Comparison of ENCODE assay signal across 12 cellular contexts in genomic region chr19:55645512-55645881, GRCh38. TPM values are rescaled to one million over a fixed set of nuclear protein-coding genes. Genes with fewer than 3 reads are reported as not detected.
DNase-seq lines count a peak whose midpoint lies in the region; ATAC-seq, FAIRE-seq and TF ChIP-seq lines count a peak whose summit lies in the region.
"Had no signal": no experiment of that assay in that cellular context is flagged by ENCODE, and none has a peak within 500 bp of the region (broad histone marks: within the 10 kb centered on the region; RNA-seq: fewer than 3 reads in every experiment).

No MANE protein-coding gene starts in this region.

- no peaks in the 10 kb centered on the region for H4K20me1 ChIP-seq in OCI-LY3 (ENCODE audit: insufficient read depth, low read length)

- no peak for DNase-seq in activated naive CD4-positive, alpha-beta T cell treated with anti-CD3 and anti-CD28 coated beads, Interleukin-2, amount 50 U/mL, for 16 hours
- no peak for DNase-seq in effector memory CD8-positive, alpha-beta T cell
- DNase-seq in stimulated activated naive B cell treated with anti-CD40 and anti-IgM and Interleukin-4, amounts not matched to agents 10 μg/mL and 1 μg/mL and 100 μg/mL, for 72 hours, result no peak
- DNase-seq in pancreas, result no peak
- no peak for DNase-seq in GM20000 (ENCODE audit: low spot score)
- no peak for DNase-seq in cardiac septum (ENCODE audit: low spot score)
- DNase-seq: GDM1; NCI-H2029 treated with DMSO at 0.1 percent for 48 hours; stimulated activated CD8-positive, alpha-beta memory T cell treated with anti-CD3 and anti-CD28 coated beads, Interleukin-4, amount 100 ng/mL, for 48 hours had no signal

- WGBS in pancreas, 2 donors, result 52 to 56% methylated on average over 5 of the region's 5 CpGs

- H3K9me3 ChIP-seq in OCI-LY3 (ENCODE audit: insufficient read depth, low read length) (no peaks in the 10 kb centered on the region), pancreas (no peaks in the 10 kb centered on the region)

- H3K4me2 ChIP-seq in OCI-LY3 (ENCODE audit: low read length), result peak overlapping the region; percentile 84

- H3K27me3 ChIP-seq in OCI-LY3 (ENCODE audit: low read depth, low read length) (no peaks in the 10 kb centered on the region), pancreas (no peaks in the 10 kb centered on the region)

- H3K36me3 ChIP-seq in OCI-LY3 (replicated peaks; ENCODE audit: low read depth, low read length) (peaks cover 10% of the 10 kb centered on the region), pancreas (no peaks in the 10 kb centered on the region)

- peak overlapping the region; percentile 65 for H3K27ac Mint-ChIP-seq in activated naive CD4-positive, alpha-beta T cell treated with anti-CD3 and anti-CD28 coated beads, Interleukin-2, amount 50 U/mL, for 24 hours
- no peak overlapping the region for H3K27ac Mint-ChIP-seq in effector memory CD8-positive, alpha-beta T cell
- H3K27ac Mint-ChIP-seq in stimulated activated naive B cell treated with anti-CD40 and anti-IgM and Interleukin-4, amounts not matched to agents 10 μg/mL and 1 μg/mL and 100 μg/mL, for 72 hours, result peak overlapping the region; percentile 81

- ATAC-seq in effector memory CD8-positive, alpha-beta T cell (replicated peaks), result no peak
- ATAC-seq in stimulated activated naive B cell treated with anti-CD40 and anti-IgM and Interleukin-4, amounts not matched to agents 10 μg/mL and 1 μg/mL and 100 μg/mL, for 72 hours (replicated peaks), result no peak
- ATAC-seq in pancreas, result no peak

- no peaks in the 10 kb centered on the region for H3K9me3 Mint-ChIP-seq in activated naive CD4-positive, alpha-beta T cell treated with anti-CD3 and anti-CD28 coated beads, Interleukin-2, amount 50 U/mL, for 24 hours
- no peaks in the 10 kb centered on the region for H3K9me3 Mint-ChIP-seq in effector memory CD8-positive, alpha-beta T cell
- H3K9me3 Mint-ChIP-seq in stimulated activated naive B cell treated with anti-CD40 and anti-IgM and Interleukin-4, amounts not matched to agents 10 μg/mL and 1 μg/mL and 100 μg/mL, for 72 hours, result no peaks in the 10 kb centered on the region

- peaks cover 69% of the 10 kb centered on the region for H3K79me2 ChIP-seq in OCI-LY3 (ENCODE audit: low read length)

- H3K36me3 Mint-ChIP-seq in activated naive CD4-positive, alpha-beta T cell treated with anti-CD3 and anti-CD28 coated beads, Interleukin-2, amount 50 U/mL, for 24 hours, result peaks cover 1% of the 10 kb centered on the region
- H3K36me3 Mint-ChIP-seq in effector memory CD8-positive, alpha-beta T cell (ENCODE audit: insufficient read depth), result peaks cover 32% of the 10 kb centered on the region
- peaks cover 46 to 77% of the 10 kb centered on the region in 2 donors for H3K36me3 Mint-ChIP-seq in stimulated activated naive B cell treated with anti-CD40 and anti-IgM and Interleukin-4, amounts not matched to agents 10 μg/mL and 1 μg/mL and 100 μg/mL, for 72 hours

- peak overlapping the region; percentile 78 for H3K4me3 Mint-ChIP-seq in activated naive CD4-positive, alpha-beta T cell treated with anti-CD3 and anti-CD28 coated beads, Interleukin-2, amount 50 U/mL, for 24 hours
- H3K4me3 Mint-ChIP-seq in effector memory CD8-positive, alpha-beta T cell, result peak overlapping the region; percentile 37 to 48
- peak overlapping the region; percentile 87 to 99 for H3K4me3 Mint-ChIP-seq in stimulated activated naive B cell treated with anti-CD40 and anti-IgM and Interleukin-4, amounts not matched to agents 10 μg/mL and 1 μg/mL and 100 μg/mL, for 72 hours

- H3K27me3 Mint-ChIP-seq in activated naive CD4-positive, alpha-beta T cell treated with anti-CD3 and anti-CD28 coated beads, Interleukin-2, amount 50 U/mL, for 24 hours, result no peaks in the 10 kb centered on the region
- H3K27me3 Mint-ChIP-seq in effector memory CD8-positive, alpha-beta T cell, result peaks cover 0 to 15% of the 10 kb centered on the region in 2 donors
- H3K27me3 Mint-ChIP-seq in stimulated activated naive B cell treated with anti-CD40 and anti-IgM and Interleukin-4, amounts not matched to agents 10 μg/mL and 1 μg/mL and 100 μg/mL, for 72 hours, result no peaks in the 10 kb centered on the region

- H3K27ac ChIP-seq in OCI-LY3 (ENCODE audit: low read length), result no peak overlapping the region
- no peak overlapping the region for H3K27ac ChIP-seq in pancreas
- H3K27ac ChIP-seq: KMS-11 had no signal

- no peak overlapping the region for H2AFZ ChIP-seq in OCI-LY3 (ENCODE audit: low read depth, low read length)

- peaks cover 61% of the 10 kb centered on the region for H3K4me1 Mint-ChIP-seq in activated naive CD4-positive, alpha-beta T cell treated with anti-CD3 and anti-CD28 coated beads, Interleukin-2, amount 50 U/mL, for 24 hours
- H3K4me1 Mint-ChIP-seq in effector memory CD8-positive, alpha-beta T cell (ENCODE audit: low read depth in 2 of 2), result peaks cover 36 to 42% of the 10 kb centered on the region in 2 donors
- H3K4me1 Mint-ChIP-seq in stimulated activated naive B cell treated with anti-CD40 and anti-IgM and Interleukin-4, amounts not matched to agents 10 μg/mL and 1 μg/mL and 100 μg/mL, for 72 hours, result peaks cover 50 to 81% of the 10 kb centered on the region in 2 donors

- intact Hi-C loops in pancreas (cut with DNase I), result no loop called here
- intact Hi-C loops in cardiac septum (cut with DNase I), result no loop called here

- FAIRE-seq in pancreas (lab: Jason Lieb, UNC), result no peak

- H3K4me1 ChIP-seq in OCI-LY3 (ENCODE audit: low read length), result peaks cover 33% of the 10 kb centered on the region
- peaks cover 6 to 12% (median 7%) of the 10 kb centered on the region in 3 donors for H3K4me1 ChIP-seq in pancreas

- H3K9ac ChIP-seq in OCI-LY3 (ENCODE audit: low read length), result no peak overlapping the region
- H3K9ac ChIP-seq: KMS-11 had no signal

- TF ChIP-seq CTCF in OCI-LY3 (IDR thresholded peaks at IDR 0.05; ENCODE audit: low read depth, low read length) (no peak), pancreas (IDR thresholded peaks at IDR 0.05) (no peak), GM20000 (IDR thresholded peaks at IDR 0.05; ENCODE audit: extremely low read depth, missing control alignments) (no peak)

- H3K4me3 ChIP-seq in OCI-LY3 (ENCODE audit: low read length) (peak overlapping the region; percentile 86; the same call in 1 of the 2 replicates), pancreas (no peak overlapping the region)

RNA-seq across cellular contexts. Expression of gene ZNF581, which starts 2.0 kb away (rescaled TPM):
- total RNA-seq in pancreas, result 10 to 100 TPM; 12.9 to 23.2 (median 16.9) TPM
- 10 to 100 TPM; 13.8 to 16.6 TPM for polyA plus RNA-seq in pancreas
- 6.5 TPM for total RNA-seq in cardiac septum

RNA-seq across cellular contexts. Expression of gene CCDC106, which starts 2.5 kb away (rescaled TPM):
- total RNA-seq in pancreas (1 to 10 TPM; 3.2 to 6.2 (median 5.0) TPM), cardiac septum (15.9 TPM)
- 10 to 100 TPM; 20.7 to 22.8 TPM for polyA plus RNA-seq in pancreas

RNA-seq across cellular contexts. Expression of gene ZNF580, which starts 4.7 kb away (rescaled TPM):
- 10 to 100 TPM; 12.7 to 24.3 (median 17.6) TPM for total RNA-seq in pancreas
- 10 to 100 TPM; 35.0 to 40.5 TPM for polyA plus RNA-seq in pancreas
- total RNA-seq in cardiac septum, result 29.0 TPM

RNA-seq across cellular contexts. Expression of gene U2AF2, which starts 9.3 kb away (rescaled TPM):
- total RNA-seq in pancreas, result 10 to 100 TPM; 38.4 to 97.0 (median 58.8) TPM
- polyA plus RNA-seq in pancreas, result 100 to 1,000 TPM in 1 of 2 donors, 10 to 100 TPM in 1; 74.8 to 113 TPM
- 80.4 TPM for total RNA-seq in cardiac septum

RNA-seq across cellular contexts. Expression of gene ZNF784, which starts 21.1 kb away (rescaled TPM):
- total RNA-seq in pancreas, result 1 to 10 TPM; 3.7 to 5.8 (median 4.6) TPM
- polyA plus RNA-seq in pancreas, result 10 to 100 TPM; 10.3 to 12.9 TPM
- 10.9 TPM for total RNA-seq in cardiac septum

Comparison
In these comparisons a context has a peak if more than half of its experiments do, and no peak if none do; other contexts are left out.
1. H3K27ac Mint-ChIP-seq: peak in activated naive CD4-positive, alpha-beta T cell treated with anti-CD3 and anti-CD28 coated beads, Interleukin-2, amount 50 U/mL, for 24 hours (single experiment) and stimulated activated naive B cell treated with anti-CD40 and anti-IgM and Interleukin-4, amounts not matched to agents 10 μg/mL and 1 μg/mL and 100 μg/mL, for 72 hours (single experiment); none in effector memory CD8-positive, alpha-beta T cell (0 of 2).
2. H3K4me3 Mint-ChIP-seq: peak in every context shown above with its lines; median percentile 93 in stimulated activated naive B cell treated with anti-CD40 and anti-IgM and Interleukin-4, amounts not matched to agents 10 μg/mL and 1 μg/mL and 100 μg/mL, for 72 hours; 78 in activated naive CD4-positive, alpha-beta T cell treated with anti-CD3 and anti-CD28 coated beads, Interleukin-2, amount 50 U/mL, for 24 hours; 42 in effector memory CD8-positive, alpha-beta T cell.